ENCODE assay signal across 8 cellular contexts in genomic region chr10:22615819-22616499, GRCh38.
DNase-seq lines count a peak whose midpoint lies in the region; ATAC-seq and TF ChIP-seq lines count a peak whose summit lies in the region.

No MANE protein-coding gene starts in this region.

- peak overlapping the region; percentile 54 to 64 for H3K4me3 ChIP-seq in neutrophil (ENCODE audit: low read depth in 1 of 2, low read length in 1 of 2)
- H3K4me3 ChIP-seq in endodermal cell (ENCODE audit: low read length) = no peak overlapping the region

- H3K4me1 ChIP-seq in neutrophil (ENCODE audit: control insufficient read depth in 1 of 2, insufficient read depth in 1 of 2, low read depth in 1 of 2, low read length in 1 of 2) = peaks cover 39 to 45% of the 10 kb centered on the region in 2 experiments
- H3K4me1 ChIP-seq in endodermal cell (ENCODE audit: control insufficient read depth, insufficient read depth, low read length) = peaks cover 7% of the 10 kb centered on the region

- H3K4me3 Mint-ChIP-seq in endothelial cell (ENCODE audit: unreplicated experiment) = no peak overlapping the region
- no peak overlapping the region for H3K4me3 Mint-ChIP-seq in endodermal cell

- no peaks in the 10 kb centered on the region for H3K9me3 Mint-ChIP-seq in endothelial cell (ENCODE audit: unreplicated experiment)
- H3K9me3 Mint-ChIP-seq in endodermal cell = no peaks in the 10 kb centered on the region

- DNase-seq in EH (ENCODE audit: low read depth) (peak; percentile 69), SW480 (ENCODE audit: low spot score) (peak; percentile 32), endothelial cell (ENCODE audit: low spot score) (no peak), endodermal cell (no peak)

- H3K4me1 Mint-ChIP-seq in endothelial cell (ENCODE audit: unreplicated experiment) (peaks cover 84% of the 10 kb centered on the region), endodermal cell (peaks cover 61% of the 10 kb centered on the region)

- no peak for TF ChIP-seq CTCF in endothelial cell (IDR thresholded peaks at IDR 0.05; ENCODE audit: unreplicated experiment)
- TF ChIP-seq CTCF in neutrophil (IDR thresholded peaks at IDR 0.05) = no peak
- TF ChIP-seq CTCF in endodermal cell (conservative IDR thresholded peaks at IDR 0.05) = no peak

- H3K9me3 ChIP-seq in neutrophil (no peaks in the 10 kb centered on the region), endodermal cell (ENCODE audit: control insufficient read depth, low read length) (no peaks in the 10 kb centered on the region)

- peak overlapping the region; percentile 22 for H3K27ac Mint-ChIP-seq in endothelial cell (ENCODE audit: unreplicated experiment)
- no peak overlapping the region for H3K27ac Mint-ChIP-seq in endodermal cell

- H3K27me3 ChIP-seq in neutrophil (no peaks in the 10 kb centered on the region), endodermal cell (ENCODE audit: control insufficient read depth, insufficient read depth, low read length, poor library complexity, severe bottlenecking) (no peaks in the 10 kb centered on the region)

- ATAC-seq in GM19463 (IDR thresholded peaks at IDR 0.05; ENCODE audit: unreplicated experiment) = peak; percentile 65
- peak; percentile 67 for ATAC-seq in HG03521 (IDR thresholded peaks at IDR 0.05; ENCODE audit: unreplicated experiment)
- no peak for ATAC-seq in HG03457 (IDR thresholded peaks at IDR 0.05; ENCODE audit: unreplicated experiment)

- H3K27ac ChIP-seq in neutrophil (peak overlapping the region; percentile 83), endodermal cell (ENCODE audit: low read depth, low read length) (no peak overlapping the region)

- H3K27me3 Mint-ChIP-seq in endothelial cell (ENCODE audit: unreplicated experiment) (peaks cover 8% of the 10 kb centered on the region), endodermal cell (ENCODE audit: insufficient read depth) (peaks cover 2% of the 10 kb centered on the region)

- H3K36me3 Mint-ChIP-seq in endothelial cell (ENCODE audit: low read depth, unreplicated experiment) = peaks cover 29% of the 10 kb centered on the region
- H3K36me3 Mint-ChIP-seq in endodermal cell (ENCODE audit: low read depth) = no peaks in the 10 kb centered on the region

- no peak overlapping the region for H3K9ac ChIP-seq in endodermal cell (ENCODE audit: extremely low read depth, low read length, poor library complexity, severe bottlenecking)

- WGBS in endodermal cell (ENCODE audit: insufficient coverage in 1 of 2, insufficient read length in 1 of 2), 2 experiments = 72 to 96% methylated on average over 6 to 11 of the region's 11 CpGs

- no peaks in the 10 kb centered on the region for H3K36me3 ChIP-seq in neutrophil
- no peaks in the 10 kb centered on the region for H3K36me3 ChIP-seq in endodermal cell (ENCODE audit: control insufficient read depth, insufficient read depth, low read length)

Comparison
In these comparisons a context has a peak if more than half of its experiments do, and no peak if none do; other contexts are left out.
1. DNase-seq: peak in EH (single experiment) and SW480 (single experiment); none in endothelial cell (single experiment) and endodermal cell (single experiment).